ENCODE assay signal across 8 cellular contexts in genomic region chr5:32232441-32233219, GRCh38. TPM values are rescaled to one million over a fixed set of nuclear protein-coding genes. Genes with fewer than 3 reads are reported as not detected.
A peak's percentile ranks its signal among the peaks of the same experiment; 100 is the strongest.
DNase-seq lines count a peak whose midpoint lies in the region; ATAC-seq, FAIRE-seq and TF ChIP-seq lines count a peak whose summit lies in the region.

No MANE protein-coding gene starts in this region.

- H3K4me3 Mint-ChIP-seq in T-helper 17 cell: peak overlapping the region; percentile 21

- no peak for TF ChIP-seq POLR2A in GM12891 (IDR thresholded peaks at IDR 0.05; ENCODE audit: low read depth, low read length)

- DNase-seq in GM12891 (ENCODE audit: insufficient read length, low spot score): peak; percentile 57
- DNase-seq in NCI-H128 (lab: John Stamatoyannopoulos, UW; ENCODE audit: unreplicated experiment): peak; percentile 55
- peak; percentile 47 to 64 (median 49) for DNase-seq in T-helper 17 cell
- peak; percentile 40 for DNase-seq in amniotic stem cell (lab: John Stamatoyannopoulos, UW)
- peak; percentile 76 for DNase-seq in left ventricle myocardium inferior
- peak; percentile 87 to 91 for DNase-seq in aorta

- intact Hi-C loops in left ventricle myocardium inferior (cut with micrococcal nuclease) (loop anchor here (5.0 kb wide), 1 partner anchor 95 kb away; no protein-coding TSS in a partner anchor), aorta (cut with DNase I) (loop anchor here (2.0 to 10.0 kb wide), 5 partner anchors 60 to 372 kb away; partner anchors contain the start of genes MTMR12 (in 2 of the 2) and GOLPH3 (in 1 of the 2))

- FAIRE-seq in GM12891 (lab: Jason Lieb, UNC): peak; percentile 58

- peaks cover 3% of the 10 kb centered on the region for H3K36me3 Mint-ChIP-seq in T-helper 17 cell (ENCODE audit: low read depth)

- H3K27me3 Mint-ChIP-seq in T-helper 17 cell: no peaks in the 10 kb centered on the region

- H3K9ac ChIP-seq in rectal smooth muscle tissue (ENCODE audit: low read length): no peak overlapping the region

- ATAC-seq in HG02623 (IDR thresholded peaks at IDR 0.05; ENCODE audit: unreplicated experiment): peak; percentile 63
- peak; percentile 93 for ATAC-seq in T-helper 17 cell
- peak; percentile 91 for ATAC-seq in aorta (ENCODE audit: low FRiP score)

- no peaks in the 10 kb centered on the region for H3K9me3 ChIP-seq in T-helper 17 cell (ENCODE audit: control insufficient read depth, low read length, poor library complexity, severe bottlenecking)
- H3K9me3 ChIP-seq in left ventricle myocardium inferior (replicated peaks): no peaks in the 10 kb centered on the region
- H3K9me3 ChIP-seq in aorta (ENCODE audit: control insufficient read depth, low read length): no peaks in the 10 kb centered on the region

- 19 to 27% methylated on average over 11 of the region's 11 CpGs for WGBS in aorta, 2 donors

- H3K27ac ChIP-seq in left ventricle myocardium inferior (replicated peaks) (peak overlapping the region; percentile 63), rectal smooth muscle tissue (ENCODE audit: low read depth, low read length) (peak overlapping the region; percentile 33), aorta (ENCODE audit: low read depth in 1 of 2, low read length in 2 of 2) (peak overlapping the region in 1 of 2 donors; percentile 76)

- H3K4me3 ChIP-seq in left ventricle myocardium inferior (no peak overlapping the region), rectal smooth muscle tissue (ENCODE audit: low read length) (no peak overlapping the region), aorta (ENCODE audit: low read length in 2 of 2) (no peak overlapping the region)

- TF ChIP-seq CTCF in left ventricle myocardium inferior (IDR thresholded peaks at IDR 0.05; ENCODE audit: borderline replicate concordance): peak; percentile 87

- peaks cover 32% of the 10 kb centered on the region for H3K4me1 ChIP-seq in left ventricle myocardium inferior
- H3K4me1 ChIP-seq in rectal smooth muscle tissue (ENCODE audit: control insufficient read depth, insufficient read depth, low read length): no peaks in the 10 kb centered on the region
- H3K4me1 ChIP-seq in aorta (ENCODE audit: control insufficient read depth in 1 of 2, insufficient read depth in 2 of 2, low read length in 2 of 2): peaks cover 2 to 8% of the 10 kb centered on the region in 2 donors

- H3K4me1 Mint-ChIP-seq in T-helper 17 cell: peaks cover 6% of the 10 kb centered on the region

- peak overlapping the region; percentile 76 for H3K27ac Mint-ChIP-seq in T-helper 17 cell

- H3K27me3 ChIP-seq in left ventricle myocardium inferior (ENCODE audit: low read depth) (no peaks in the 10 kb centered on the region), rectal smooth muscle tissue (ENCODE audit: control insufficient read depth, insufficient read depth, low read length) (no peaks in the 10 kb centered on the region), aorta (ENCODE audit: control insufficient read depth in 1 of 2, insufficient read depth in 2 of 2, low read length in 1 of 2) (no peaks in the 10 kb centered on the region)

- H3K36me3 ChIP-seq in left ventricle myocardium inferior (peaks cover 58% of the 10 kb centered on the region), rectal smooth muscle tissue (ENCODE audit: control insufficient read depth, insufficient read depth, low read length) (peaks cover 6% of the 10 kb centered on the region), aorta (ENCODE audit: control insufficient read depth in 1 of 2, insufficient read depth in 2 of 2, low read length in 1 of 2) (peaks cover 0 to 2% of the 10 kb centered on the region in 2 donors)

TF ChIP-seq in GM12891, 5 proteins besides CTCF, POLR2A, EP300 and RAD21:
- TF ChIP-seq TAF1 (IDR thresholded peaks at IDR 0.05; ENCODE audit: low read depth, low read length): no peak
TF ChIP-seq in GM12891: peak in this region for 0.

RNA-seq across cellular contexts. Expression of gene GOLPH3, which starts 58.5 kb away (rescaled TPM):
- polyA plus RNA-seq in GM12891 (2012; ENCODE audit: low read depth, missing spikeins): 24.8 TPM
- total RNA-seq in T-helper 17 cell (10 to 100 TPM; 59.1 to 61.9 TPM), left ventricle myocardium inferior (42.8 TPM), aorta (10 to 100 TPM; 84.9 to 92.0 TPM)
- polyA plus RNA-seq in aorta: 10 to 100 TPM; 57.0 to 63.2 TPM
